In the genomic region with DNA sequence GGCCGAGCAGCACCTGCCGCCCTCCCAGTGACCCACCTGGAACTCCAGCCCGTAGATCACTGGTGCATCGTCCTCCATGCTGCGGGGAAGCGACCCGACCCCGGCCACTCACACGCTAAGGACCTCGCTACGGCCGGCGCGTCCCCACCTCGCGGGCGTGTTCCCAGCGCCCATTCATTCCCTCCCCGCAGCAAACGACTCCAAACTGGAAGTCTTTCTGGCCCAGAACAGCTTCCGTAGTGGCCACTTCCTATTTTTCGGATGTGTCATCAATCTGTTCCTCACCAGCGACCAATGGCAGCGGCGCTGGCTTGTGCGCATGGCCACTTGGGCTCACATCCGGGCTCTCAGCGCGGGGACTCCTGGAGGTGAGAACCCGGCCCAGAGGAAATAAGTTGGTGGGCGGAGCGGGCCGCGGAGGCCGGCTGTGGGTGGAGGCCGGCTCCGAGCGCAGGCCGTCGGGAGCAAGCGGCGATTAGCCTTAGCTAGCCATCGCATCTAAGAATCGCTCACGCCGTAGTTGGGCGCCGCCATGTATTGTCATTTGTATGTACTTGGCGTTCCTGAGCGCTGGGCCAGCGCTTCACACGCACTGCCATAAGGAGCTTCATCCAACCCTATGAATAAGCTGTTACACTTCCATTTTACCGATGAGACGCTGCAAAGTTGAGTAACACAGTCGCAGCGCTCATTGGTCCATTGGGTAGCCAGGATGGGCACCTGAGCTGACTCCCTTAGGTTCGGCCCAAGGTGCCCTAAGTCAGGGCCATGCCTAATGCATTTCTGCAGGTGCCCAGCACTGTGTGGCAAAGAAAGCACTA, we compare ENCODE assay signal across 1 cellular context.
TF ChIP-seq lines count a peak whose summit lies in the region.

A gene (minus strand): TSS at position 207 of the 821 bp plus-strand sequence. CDS start 129 bp downstream, at position 78.

TF ChIP-seq in HepG2, 621 proteins besides CTCF, POLR2A, EP300 and RAD21 (continued from another document and continues in another):
- TF ChIP-seq, protein P1, sequence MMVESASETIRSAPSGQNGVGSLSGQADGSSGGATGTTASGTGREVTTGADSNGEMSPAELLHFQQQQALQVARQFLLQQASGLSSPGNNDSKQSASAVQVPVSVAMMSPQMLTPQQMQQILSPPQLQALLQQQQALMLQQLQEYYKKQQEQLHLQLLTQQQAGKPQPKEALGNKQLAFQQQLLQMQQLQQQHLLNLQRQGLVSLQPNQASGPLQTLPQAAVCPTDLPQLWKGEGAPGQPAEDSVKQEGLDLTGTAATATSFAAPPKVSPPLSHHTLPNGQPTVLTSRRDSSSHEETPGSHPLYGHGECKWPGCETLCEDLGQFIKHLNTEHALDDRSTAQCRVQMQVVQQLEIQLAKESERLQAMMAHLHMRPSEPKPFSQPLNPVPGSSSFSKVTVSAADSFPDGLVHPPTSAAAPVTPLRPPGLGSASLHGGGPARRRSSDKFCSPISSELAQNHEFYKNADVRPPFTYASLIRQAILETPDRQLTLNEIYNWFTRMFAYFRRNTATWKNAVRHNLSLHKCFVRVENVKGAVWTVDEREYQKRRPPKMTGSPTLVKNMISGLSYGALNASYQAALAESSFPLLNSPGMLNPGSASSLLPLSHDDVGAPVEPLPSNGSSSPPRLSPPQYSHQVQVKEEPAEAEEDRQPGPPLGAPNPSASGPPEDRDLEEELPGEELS (CRISPR knock-in tag; IDR thresholded peaks at IDR 0.05) = peak; percentile 44
- TF ChIP-seq, protein P2, sequence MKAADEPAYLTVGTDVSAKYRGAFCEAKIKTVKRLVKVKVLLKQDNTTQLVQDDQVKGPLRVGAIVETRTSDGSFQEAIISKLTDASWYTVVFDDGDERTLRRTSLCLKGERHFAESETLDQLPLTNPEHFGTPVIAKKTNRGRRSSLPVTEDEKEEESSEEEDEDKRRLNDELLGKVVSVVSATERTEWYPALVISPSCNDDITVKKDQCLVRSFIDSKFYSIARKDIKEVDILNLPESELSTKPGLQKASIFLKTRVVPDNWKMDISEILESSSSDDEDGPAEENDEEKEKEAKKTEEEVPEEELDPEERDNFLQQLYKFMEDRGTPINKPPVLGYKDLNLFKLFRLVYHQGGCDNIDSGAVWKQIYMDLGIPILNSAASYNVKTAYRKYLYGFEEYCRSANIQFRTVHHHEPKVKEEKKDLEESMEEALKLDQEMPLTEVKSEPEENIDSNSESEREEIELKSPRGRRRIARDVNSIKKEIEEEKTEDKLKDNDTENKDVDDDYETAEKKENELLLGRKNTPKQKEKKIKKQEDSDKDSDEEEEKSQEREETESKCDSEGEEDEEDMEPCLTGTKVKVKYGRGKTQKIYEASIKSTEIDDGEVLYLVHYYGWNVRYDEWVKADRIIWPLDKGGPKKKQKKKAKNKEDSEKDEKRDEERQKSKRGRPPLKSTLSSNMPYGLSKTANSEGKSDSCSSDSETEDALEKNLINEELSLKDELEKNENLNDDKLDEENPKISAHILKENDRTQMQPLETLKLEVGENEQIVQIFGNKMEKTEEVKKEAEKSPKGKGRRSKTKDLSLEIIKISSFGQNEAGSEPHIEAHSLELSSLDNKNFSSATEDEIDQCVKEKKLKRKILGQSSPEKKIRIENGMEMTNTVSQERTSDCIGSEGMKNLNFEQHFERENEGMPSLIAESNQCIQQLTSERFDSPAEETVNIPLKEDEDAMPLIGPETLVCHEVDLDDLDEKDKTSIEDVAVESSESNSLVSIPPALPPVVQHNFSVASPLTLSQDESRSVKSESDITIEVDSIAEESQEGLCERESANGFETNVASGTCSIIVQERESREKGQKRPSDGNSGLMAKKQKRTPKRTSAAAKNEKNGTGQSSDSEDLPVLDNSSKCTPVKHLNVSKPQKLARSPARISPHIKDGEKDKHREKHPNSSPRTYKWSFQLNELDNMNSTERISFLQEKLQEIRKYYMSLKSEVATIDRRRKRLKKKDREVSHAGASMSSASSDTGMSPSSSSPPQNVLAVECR (CRISPR knock-in tag; IDR thresholded peaks at IDR 0.05; ENCODE audit: borderline replicate concordance) = peak; percentile 99
- TF ChIP-seq ZNF777 (CRISPR knock-in tag; IDR thresholded peaks at IDR 0.05) (peak; percentile 76), ZNF136 (CRISPR knock-in tag; IDR thresholded peaks at IDR 0.05; ENCODE audit: low read depth) (peak; percentile 68; the same call in 1 of the 2 replicates), IKZF1 (IDR thresholded peaks at IDR 0.05) (no peak), ZNF766 (CRISPR knock-in tag; IDR thresholded peaks at IDR 0.05; ENCODE audit: borderline replicate concordance) (peak; percentile 67; the same call in 1 of the 2 replicates), ZNF30 (CRISPR knock-in tag; IDR thresholded peaks at IDR 0.05) (no peak; the same call in 1 of the 2 replicates), ZNF703 (CRISPR knock-in tag; IDR thresholded peaks at IDR 0.05; ENCODE audit: borderline replicate concordance) (0 out of 2 replicates have a peak, but pooled peaks have one; percentile 47), POLR2AphosphoS5 (IDR thresholded peaks at IDR 0.05; ENCODE audit: low read depth, low read length) (peak; percentile 80), ZNF644 (CRISPR knock-in tag; IDR thresholded peaks at IDR 0.05; ENCODE audit: low read depth) (no peak; the same call in 1 of the 2 replicates), AKAP8 (CRISPR knock-in tag; IDR thresholded peaks at IDR 0.05) (no peak; the same call in 1 of the 2 replicates), CEBPB (IDR thresholded peaks at IDR 0.05; ENCODE audit: borderline replicate concordance, low read depth, low read length) (peak; percentile 66; the same call in 1 of the 2 replicates), ZNF207 (IDR thresholded peaks at IDR 0.05; ENCODE audit: borderline replicate concordance) (no peak), ZFP62 (CRISPR knock-in tag; IDR thresholded peaks at IDR 0.05) (no peak), EHMT2 (IDR thresholded peaks at IDR 0.05; ENCODE audit: borderline replicate concordance, low read depth, low read length) (peak; percentile 51), ZNF143 (CRISPR knock-in tag; IDR thresholded peaks at IDR 0.05) (peak; percentile 81), ZNF709 (CRISPR knock-in tag; IDR thresholded peaks at IDR 0.05) (no peak), HNRNPUL1 (IDR thresholded peaks at IDR 0.05; ENCODE audit: low read depth, low read length) (0 out of 2 replicates have a peak, but pooled peaks have one; percentile 48), YY1 (IDR thresholded peaks at IDR 0.05; ENCODE audit: insufficient read depth, insufficient replicate concordance, low read depth, low read length) (peak; percentile 81), NFYC (CRISPR knock-in tag; IDR thresholded peaks at IDR 0.05) (peak; percentile 93), RFXANK (CRISPR knock-in tag; IDR thresholded peaks at IDR 0.05) (0 out of 2 replicates have a peak, but pooled peaks have one; percentile 72), SMAD1 (CRISPR knock-in tag; IDR thresholded peaks at IDR 0.05; ENCODE audit: borderline replicate concordance, low read depth) (peak; percentile 99), ATRX (CRISPR knock-in tag; IDR thresholded peaks at IDR 0.05; ENCODE audit: borderline replicate concordance) (no peak), KLF16 (CRISPR knock-in tag; IDR thresholded peaks at IDR 0.05) (peak; percentile 59 to 96; a peak in 2 of 4 replicates), AGO1 (IDR thresholded peaks at IDR 0.05; ENCODE audit: low read depth, low read length, poor library complexity, severe bottlenecking) (peak; percentile 72), SMAD3 (CRISPR knock-in tag; IDR thresholded peaks at IDR 0.05) (peak; percentile 92), ZMAT3 (CRISPR knock-in tag; conservative IDR thresholded peaks at IDR 0.05) (peak; percentile 82; the same call in 1 of the 2 replicates), ZNF17 (CRISPR knock-in tag; IDR thresholded peaks at IDR 0.05) (no peak), NR2F1 (CRISPR knock-in tag; IDR thresholded peaks at IDR 0.05) (no peak), KDM4B (CRISPR knock-in tag; IDR thresholded peaks at IDR 0.05) (no peak; the same call in 1 of the 2 replicates), ZNF253 (CRISPR knock-in tag; IDR thresholded peaks at IDR 0.05; ENCODE audit: borderline replicate concordance) (peak; percentile 83; the same call in 1 of the 2 replicates), ZNF747 (CRISPR knock-in tag; IDR thresholded peaks at IDR 0.05; ENCODE audit: borderline replicate concordance) (peak; percentile 97), ISX (CRISPR knock-in tag; conservative IDR thresholded peaks at IDR 0.05) (0 out of 2 replicates have a peak, but pooled peaks have one; percentile 32), ZNF33A (CRISPR knock-in tag; IDR thresholded peaks at IDR 0.05; ENCODE audit: borderline replicate concordance) (peak; percentile 9; the same call in 1 of the 2 replicates), ZNF891 (CRISPR knock-in tag; IDR thresholded peaks at IDR 0.05) (peak; percentile 81; the same call in 1 of the 2 replicates), ZC3H13 (CRISPR knock-in tag; IDR thresholded peaks at IDR 0.05) (peak; percentile 92), SIN3B (IDR thresholded peaks at IDR 0.05; ENCODE audit: low read length) (peak; percentile 80), SYNCRIP (IDR thresholded peaks at IDR 0.05; ENCODE audit: insufficient read depth, low read depth, low read length) (no peak), BHLHE40 (IDR thresholded peaks at IDR 0.05; ENCODE audit: low read length) (0 out of 2 replicates have a peak, but pooled peaks have one; percentile 14), FLYWCH1 (CRISPR knock-in tag; IDR thresholded peaks at IDR 0.05) (0 out of 2 replicates have a peak, but pooled peaks have one; percentile 41), ZFP36 (IDR thresholded peaks at IDR 0.05; ENCODE audit: borderline replicate concordance, low read depth, low read length, partially characterized antibody) (no peak), SAP130 (CRISPR knock-in tag; IDR thresholded peaks at IDR 0.05; ENCODE audit: low read depth) (peak; percentile 100), CBX1 (IDR thresholded peaks at IDR 0.05; ENCODE audit: low read depth) (peak; percentile 90), ZSCAN21 (CRISPR knock-in tag; IDR thresholded peaks at IDR 0.05; ENCODE audit: borderline replicate concordance) (no peak), ZNF547 (CRISPR knock-in tag; IDR thresholded peaks at IDR 0.05) (peak; percentile 93; the same call in 1 of the 2 replicates), ZNF782 (CRISPR knock-in tag; IDR thresholded peaks at IDR 0.05; ENCODE audit: borderline replicate concordance) (peak; percentile 78; the same call in 1 of the 2 replicates), CHD4 (IDR thresholded peaks at IDR 0.05; ENCODE audit: borderline replicate concordance, low read length) (no peak)
- TF ChIP-seq, protein P3, sequence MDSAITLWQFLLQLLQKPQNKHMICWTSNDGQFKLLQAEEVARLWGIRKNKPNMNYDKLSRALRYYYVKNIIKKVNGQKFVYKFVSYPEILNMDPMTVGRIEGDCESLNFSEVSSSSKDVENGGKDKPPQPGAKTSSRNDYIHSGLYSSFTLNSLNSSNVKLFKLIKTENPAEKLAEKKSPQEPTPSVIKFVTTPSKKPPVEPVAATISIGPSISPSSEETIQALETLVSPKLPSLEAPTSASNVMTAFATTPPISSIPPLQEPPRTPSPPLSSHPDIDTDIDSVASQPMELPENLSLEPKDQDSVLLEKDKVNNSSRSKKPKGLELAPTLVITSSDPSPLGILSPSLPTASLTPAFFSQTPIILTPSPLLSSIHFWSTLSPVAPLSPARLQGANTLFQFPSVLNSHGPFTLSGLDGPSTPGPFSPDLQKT (CRISPR knock-in tag; IDR thresholded peaks at IDR 0.05; ENCODE audit: borderline replicate concordance) = no peak
- TF ChIP-seq, protein P4, sequence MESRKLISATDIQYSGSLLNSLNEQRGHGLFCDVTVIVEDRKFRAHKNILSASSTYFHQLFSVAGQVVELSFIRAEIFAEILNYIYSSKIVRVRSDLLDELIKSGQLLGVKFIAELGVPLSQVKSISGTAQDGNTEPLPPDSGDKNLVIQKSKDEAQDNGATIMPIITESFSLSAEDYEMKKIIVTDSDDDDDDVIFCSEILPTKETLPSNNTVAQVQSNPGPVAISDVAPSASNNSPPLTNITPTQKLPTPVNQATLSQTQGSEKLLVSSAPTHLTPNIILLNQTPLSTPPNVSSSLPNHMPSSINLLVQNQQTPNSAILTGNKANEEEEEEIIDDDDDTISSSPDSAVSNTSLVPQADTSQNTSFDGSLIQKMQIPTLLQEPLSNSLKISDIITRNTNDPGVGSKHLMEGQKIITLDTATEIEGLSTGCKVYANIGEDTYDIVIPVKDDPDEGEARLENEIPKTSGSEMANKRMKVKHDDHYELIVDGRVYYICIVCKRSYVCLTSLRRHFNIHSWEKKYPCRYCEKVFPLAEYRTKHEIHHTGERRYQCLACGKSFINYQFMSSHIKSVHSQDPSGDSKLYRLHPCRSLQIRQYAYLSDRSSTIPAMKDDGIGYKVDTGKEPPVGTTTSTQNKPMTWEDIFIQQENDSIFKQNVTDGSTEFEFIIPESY (CRISPR knock-in tag; IDR thresholded peaks at IDR 0.05) = no peak; the same call in none of the 2 replicates
- TF ChIP-seq, protein P5, sequence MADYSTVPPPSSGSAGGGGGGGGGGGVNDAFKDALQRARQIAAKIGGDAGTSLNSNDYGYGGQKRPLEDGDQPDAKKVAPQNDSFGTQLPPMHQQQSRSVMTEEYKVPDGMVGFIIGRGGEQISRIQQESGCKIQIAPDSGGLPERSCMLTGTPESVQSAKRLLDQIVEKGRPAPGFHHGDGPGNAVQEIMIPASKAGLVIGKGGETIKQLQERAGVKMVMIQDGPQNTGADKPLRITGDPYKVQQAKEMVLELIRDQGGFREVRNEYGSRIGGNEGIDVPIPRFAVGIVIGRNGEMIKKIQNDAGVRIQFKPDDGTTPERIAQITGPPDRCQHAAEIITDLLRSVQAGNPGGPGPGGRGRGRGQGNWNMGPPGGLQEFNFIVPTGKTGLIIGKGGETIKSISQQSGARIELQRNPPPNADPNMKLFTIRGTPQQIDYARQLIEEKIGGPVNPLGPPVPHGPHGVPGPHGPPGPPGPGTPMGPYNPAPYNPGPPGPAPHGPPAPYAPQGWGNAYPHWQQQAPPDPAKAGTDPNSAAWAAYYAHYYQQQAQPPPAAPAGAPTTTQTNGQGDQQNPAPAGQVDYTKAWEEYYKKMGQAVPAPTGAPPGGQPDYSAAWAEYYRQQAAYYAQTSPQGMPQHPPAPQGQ (CRISPR knock-in tag; IDR thresholded peaks at IDR 0.05; ENCODE audit: borderline replicate concordance) = 0 out of 2 replicates have a peak, but pooled peaks have one; percentile 20
- TF ChIP-seq, protein P6, sequence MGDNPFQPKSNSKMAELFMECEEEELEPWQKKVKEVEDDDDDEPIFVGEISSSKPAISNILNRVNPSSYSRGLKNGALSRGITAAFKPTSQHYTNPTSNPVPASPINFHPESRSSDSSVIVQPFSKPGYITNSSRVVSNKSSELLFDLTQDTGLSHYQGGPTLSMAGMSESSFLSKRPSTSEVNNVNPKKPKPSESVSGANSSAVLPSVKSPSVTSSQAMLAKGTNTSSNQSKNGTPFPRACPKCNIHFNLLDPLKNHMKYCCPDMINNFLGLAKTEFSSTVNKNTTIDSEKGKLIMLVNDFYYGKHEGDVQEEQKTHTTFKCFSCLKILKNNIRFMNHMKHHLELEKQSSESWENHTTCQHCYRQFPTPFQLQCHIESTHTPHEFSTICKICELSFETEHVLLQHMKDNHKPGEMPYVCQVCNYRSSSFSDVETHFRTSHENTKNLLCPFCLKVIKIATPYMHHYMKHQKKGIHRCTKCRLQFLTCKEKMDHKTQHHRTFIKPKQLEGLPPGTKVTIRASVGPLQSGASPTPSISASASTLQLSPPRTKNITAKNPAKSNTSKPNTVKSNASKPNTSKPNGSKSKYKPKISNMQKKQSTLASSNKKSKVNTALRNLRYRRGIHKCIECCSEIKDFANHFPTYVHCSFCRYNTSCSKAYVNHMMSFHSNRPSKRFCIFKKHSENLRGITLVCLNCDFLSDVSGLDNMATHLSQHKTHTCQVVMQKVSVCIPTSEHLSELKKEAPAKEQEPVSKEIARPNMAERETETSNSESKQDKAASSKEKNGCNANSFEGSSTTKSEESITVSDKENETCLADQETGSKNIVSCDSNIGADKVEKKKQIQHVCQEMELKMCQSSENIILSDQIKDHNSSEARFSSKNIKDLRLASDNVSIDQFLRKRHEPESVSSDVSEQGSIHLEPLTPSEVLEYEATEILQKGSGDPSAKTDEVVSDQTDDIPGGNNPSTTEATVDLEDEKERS (CRISPR knock-in tag; IDR thresholded peaks at IDR 0.05) = peak; percentile 87; the same call in 1 of the 2 replicates
